In genomic region chr16:79600636-79601091, GRCh38 we compare ENCODE assay signal across 8 cellular contexts. TPM values are rescaled to one million over a fixed set of nuclear protein-coding genes. Genes with fewer than 3 reads are reported as not detected.
DNase-seq lines count a peak whose midpoint lies in the region; ATAC-seq and TF ChIP-seq lines count a peak whose summit lies in the region.

TSS of gene MAF (minus strand) at chr16:79600737. CDS start at chr16:79599902, 835 bp downstream.

- H3K27me3 ChIP-seq in duodenal mucosa (ENCODE audit: control insufficient read depth in 1 of 2, insufficient read depth in 2 of 2, low read length in 2 of 2), result no peaks in the 10 kb centered on the region
- peaks cover 0 to 42% of the 10 kb centered on the region in 2 donors for H3K27me3 ChIP-seq in left lung

- CTCF ChIA-PET in HEK293T (lab: Yijun Ruan, JAX), result no interaction called here

- peak within 1 kb of the TSS; percentile 91 for H3K27ac ChIP-seq in duodenal mucosa (ENCODE audit: low read depth, low read length)
- H3K27ac ChIP-seq in left lung, result peak within 1 kb of the TSS; percentile 87 to 95

- peak within 1 kb of the TSS; percentile 57 for H3K4me3 ChIP-seq in AG09309 (ENCODE audit: control insufficient read depth, low read depth, low read length)
- H3K4me3 ChIP-seq in duodenal mucosa (ENCODE audit: low read depth in 1 of 2, low read length in 2 of 2), result peak within 1 kb of the TSS; percentile 85 to 90
- peak within 1 kb of the TSS; percentile 59 to 63 for H3K4me3 ChIP-seq in left lung

- H3K4me1 ChIP-seq in duodenal mucosa (ENCODE audit: control insufficient read depth in 1 of 2, insufficient read depth in 2 of 2, low read length in 2 of 2) (peaks cover 10 to 11% of the 10 kb centered on the region in 2 donors), left lung (peaks cover 0 to 27% of the 10 kb centered on the region in 2 donors)

- H3K36me3 ChIP-seq in duodenal mucosa (ENCODE audit: control insufficient read depth in 1 of 2, insufficient read depth in 2 of 2, low read length in 2 of 2) (peaks cover 0 to 4% of the 10 kb centered on the region in 2 donors), left lung (no peaks in the 10 kb centered on the region)

- H3K9ac ChIP-seq in duodenal mucosa (ENCODE audit: low read depth in 1 of 2, low read length in 2 of 2), result peak within 1 kb of the TSS; percentile 78 to 85

- POLR2A ChIA-PET in HEK293T (lab: Yijun Ruan, JAX), result interaction anchor here (0.6 to 2.2 kb wide), 9 partner anchors 8 to 866 kb away, joined by 3 to 9 read pairs (median 4); no protein-coding TSS in a partner anchor

- no peak for TF ChIP-seq CTCF in AG09309 (IDR thresholded peaks at IDR 0.05; ENCODE audit: control insufficient read depth, insufficient read depth, low read depth, low read length, missing control alignments)
- no peak for TF ChIP-seq CTCF in left lung (IDR thresholded peaks at IDR 0.05)

- DNase-seq in AG09309 (ENCODE audit: low read depth) (peak; percentile 7), HEK293T (ENCODE audit: extremely low spot score) (peak; percentile 82), NCI-H510A treated with DMSO at 0.1 percent for 48 hours (lab: John Stamatoyannopoulos, UW) (peak; percentile 93), left lung (peak; percentile 90 to 96)
- peak; percentile 86 for DNase-seq in activated CD8-positive, alpha-beta memory T cell treated with anti-CD3 and anti-CD28 coated beads for 24 hours
- DNase-seq in stimulated activated CD4-positive, alpha-beta T cell treated with anti-CD3 and anti-CD28 coated beads, Interleukin-1b, Interleukin-23, amount 100 ng/mL, for 24 hours (ENCODE audit: low read depth in 4 of 4, low spot score in 1 of 4), result peak; percentile 60 to 80 (median 74)

- H3K9me3 ChIP-seq in duodenal mucosa (ENCODE audit: control insufficient read depth in 1 of 2, low read length in 2 of 2), result no peaks in the 10 kb centered on the region
- H3K9me3 ChIP-seq in left lung, result no peaks in the 10 kb centered on the region

- intact Hi-C loops in left lung (cut with DNase I), result loop anchor here in 1 of 2 donors (10.0 kb wide), 1 partner anchor 1096 kb away; no protein-coding TSS in a partner anchor

- ATAC-seq in left lung (peak; percentile 90), GM18502 (IDR thresholded peaks at IDR 0.05; ENCODE audit: poor library complexity, unreplicated experiment) (no peak)

TF ChIP-seq in HEK293T, 16 proteins besides CTCF, POLR2A, EP300 and RAD21:
- TF ChIP-seq ELF4 (IDR thresholded peaks at IDR 0.05) (no peak), PKNOX1 (IDR thresholded peaks at IDR 0.05) (peak; percentile 99)

RNA-seq across cellular contexts. Expression of gene MAF, which starts in this region (rescaled TPM):
- total RNA-seq in left lung, result 10 to 100 TPM; 52.2 to 60.8 TPM

Comparison
In these comparisons a context has a peak if more than half of its experiments do, and no peak if none do; other contexts are left out.
1. DNase-seq: peak in every context shown above with its lines; median percentile 93 in NCI-H510A treated with DMSO at 0.1 percent for 48 hours; 93 in left lung; 86 in activated CD8-positive, alpha-beta memory T cell treated with anti-CD3 and anti-CD28 coated beads for 24 hours; 82 in HEK293T; 74 in stimulated activated CD4-positive, alpha-beta T cell treated with anti-CD3 and anti-CD28 coated beads, Interleukin-1b, Interleukin-23, amount 100 ng/mL, for 24 hours; 7 in AG09309.